Comparison of ENCODE assay signal across 1 cellular context in the genomic region with DNA sequence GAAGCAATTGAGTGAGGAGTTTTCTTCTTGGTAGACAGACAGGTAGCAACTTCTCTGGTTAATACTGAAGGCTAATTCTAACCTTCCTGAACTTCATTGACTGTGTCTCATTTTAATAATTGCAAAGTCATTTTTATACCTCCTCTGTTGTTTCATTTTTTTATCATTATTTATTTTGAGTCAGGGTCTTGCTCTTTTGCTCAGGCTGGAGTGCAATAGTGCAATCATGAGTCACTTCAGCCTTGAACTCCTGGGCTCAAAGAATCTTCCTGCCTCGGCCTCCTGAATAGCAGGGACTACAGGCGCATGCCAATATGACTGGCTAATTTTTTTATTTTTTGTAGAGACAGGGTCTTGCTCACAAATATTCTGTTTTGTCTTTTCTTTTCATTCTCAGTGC.
TF ChIP-seq lines count a peak whose summit lies in the region.

No MANE protein-coding gene starts in this region.

TF ChIP-seq in A549, 52 proteins besides CTCF, POLR2A, EP300 and RAD21 (continued from another document):
- TF ChIP-seq HMGXB4 (CRISPR knock-in tag; IDR thresholded peaks at IDR 0.05; ENCODE audit: borderline replicate concordance): no peak
- TF ChIP-seq RARB (CRISPR knock-in tag; IDR thresholded peaks at IDR 0.05): peak; percentile 73; the same call in 1 of the 2 replicates
- TF ChIP-seq MAZ (IDR thresholded peaks at IDR 0.05; ENCODE audit: borderline replicate concordance, low read depth, low read length): no peak
- TF ChIP-seq, protein P1, sequence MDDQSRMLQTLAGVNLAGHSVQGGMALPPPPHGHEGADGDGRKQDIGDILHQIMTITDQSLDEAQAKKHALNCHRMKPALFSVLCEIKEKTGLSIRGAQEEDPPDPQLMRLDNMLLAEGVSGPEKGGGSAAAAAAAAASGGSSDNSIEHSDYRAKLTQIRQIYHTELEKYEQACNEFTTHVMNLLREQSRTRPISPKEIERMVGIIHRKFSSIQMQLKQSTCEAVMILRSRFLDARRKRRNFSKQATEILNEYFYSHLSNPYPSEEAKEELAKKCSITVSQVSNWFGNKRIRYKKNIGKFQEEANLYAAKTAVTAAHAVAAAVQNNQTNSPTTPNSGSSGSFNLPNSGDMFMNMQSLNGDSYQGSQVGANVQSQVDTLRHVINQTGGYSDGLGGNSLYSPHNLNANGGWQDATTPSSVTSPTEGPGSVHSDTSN (IDR thresholded peaks at IDR 0.05): no peak
- TF ChIP-seq NPAS2 (CRISPR knock-in tag; IDR thresholded peaks at IDR 0.05; ENCODE audit: borderline replicate concordance): no peak
- TF ChIP-seq MAFK (IDR thresholded peaks at IDR 0.05; ENCODE audit: partially characterized antibody): peak; percentile 71
- peak; percentile 11; the same call in 1 of the 3 replicates for TF ChIP-seq SMC3 (IDR thresholded peaks at IDR 0.05)
